22 cellular contexts compared by ENCODE assay signal in the genomic region with DNA sequence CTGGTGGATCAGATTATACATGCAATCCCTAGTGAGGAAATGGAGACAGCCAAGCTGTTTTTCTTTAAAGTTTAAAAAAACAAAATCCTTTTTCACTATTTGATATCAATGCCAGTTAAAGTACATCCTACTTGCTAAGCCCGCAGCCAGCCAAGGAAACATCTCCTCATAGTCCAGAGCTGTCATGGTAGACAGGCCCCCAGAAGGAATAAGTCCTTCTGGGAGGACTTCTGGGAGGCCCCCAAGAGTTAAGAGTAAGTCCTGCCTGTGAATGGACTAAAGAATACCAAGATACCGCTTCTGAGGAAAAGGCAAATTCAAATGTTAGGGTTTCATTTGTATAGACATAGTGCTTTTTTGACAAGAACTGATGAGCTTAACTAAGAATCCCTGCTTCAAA.
"Had no signal": no experiment of that assay in that cellular context is flagged by ENCODE, and none has a peak within 500 bp of the region (broad histone marks: within the 10 kb centered on the region; RNA-seq: fewer than 3 reads in every experiment).

No MANE protein-coding gene starts in this region.

- H3K9ac ChIP-seq: parathyroid adenoma had no signal

- H3K4me1 ChIP-seq: esophagus squamous epithelium, parathyroid adenoma, psoas muscle, sigmoid colon, tibial artery, upper lobe of right lung had no signal

- H3K79me2 ChIP-seq: parathyroid adenoma had no signal

- DNase-seq: activated B cell treated with CpG ODN at 0.5 μM for 24 hours; activated naive CD4-positive, alpha-beta T cell; activated T-cell treated with anti-CD3 and anti-CD28 coated beads for 4 hours; activated T-cell treated with anti-CD3 and anti-CD28 coated beads, Interleukin-2, amount 50 U/mL, for 72 hours; dermis blood vessel endothelial cell; effector CD4-positive, alpha-beta T cell; esophagus squamous epithelium; head of caudate nucleus; hippocampal formation; left cardiac atrium; left ventricle myocardium superior; mammary epithelial cell; naive thymus-derived CD4-positive, alpha-beta T cell; nucleus accumbens; psoas muscle; sigmoid colon; stimulated activated naive CD4-positive, alpha-beta T cell; tibial artery; upper lobe of right lung had no signal

- H3K27me3 ChIP-seq: esophagus squamous epithelium, sigmoid colon, suprapubic skin, tibial artery, upper lobe of right lung had no signal

- H3K27ac ChIP-seq: epithelial cell of prostate, esophagus squamous epithelium, parathyroid adenoma, psoas muscle, sigmoid colon, suprapubic skin, tibial artery, upper lobe of right lung had no signal

- H3K4me3 ChIP-seq: esophagus squamous epithelium, psoas muscle, sigmoid colon, suprapubic skin, tibial artery, upper lobe of right lung had no signal

- H3K9me3 ChIP-seq: esophagus squamous epithelium, psoas muscle, sigmoid colon, suprapubic skin, tibial artery, upper lobe of right lung had no signal

- H2AFZ ChIP-seq: parathyroid adenoma had no signal
